In the genomic region with DNA sequence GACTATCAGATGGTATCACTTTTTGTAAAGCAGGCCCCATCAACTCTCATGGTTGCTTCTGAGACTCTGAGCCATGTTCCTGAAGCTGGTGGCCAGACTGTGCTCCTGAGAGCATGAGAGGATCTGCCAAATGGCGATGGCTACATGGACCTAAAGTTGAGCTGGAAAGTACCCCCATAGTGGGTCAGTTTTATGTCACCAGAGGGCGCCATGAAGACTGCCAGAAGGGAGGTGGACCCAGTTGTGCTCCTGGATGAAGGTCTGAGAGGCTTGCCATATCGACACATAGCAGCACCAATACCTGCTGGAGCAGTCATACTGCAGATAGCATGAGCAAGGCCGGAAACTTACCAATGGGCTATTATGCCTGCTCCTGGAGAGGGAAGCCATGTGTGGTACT, we compare ENCODE assay signal across 27 cellular contexts.
DNase-seq lines count a peak whose midpoint lies in the region; ATAC-seq, FAIRE-seq and TF ChIP-seq lines count a peak whose summit lies in the region.
"Had no signal": no experiment of that assay in that cellular context is flagged by ENCODE, and none has a peak within 500 bp of the region (broad histone marks: within the 10 kb centered on the region; RNA-seq: fewer than 3 reads in every experiment).

No MANE protein-coding gene starts in this region.

- no peak overlapping the region for H2BK120ac ChIP-seq in H1 (replicated peaks; ENCODE audit: low read depth, low read length)

- 81% methylated on average over 4 of the region's 4 CpGs; no CpG with 5 or more reads in 1 of the 2 experiments for WGBS in H1 (ENCODE audit: extremely low coverage in 1 of 2, insufficient coverage in 1 of 2, insufficient read length in 1 of 2, insufficient replicate concordance in 2 of 2, low coverage in 1 of 2, low lambda C conversion rate in 2 of 2, missing lambda C conversion rate in 1 of 2), 2 experiments

- no peak overlapping the region for H3K4ac ChIP-seq in H1 (replicated peaks; ENCODE audit: insufficient read length, low read depth, low read length)

- no peak overlapping the region for H2BK5ac ChIP-seq in H1 (ENCODE audit: low read depth, low read length)

- peaks cover 31% of the 10 kb centered on the region for H3K9me3 Mint-ChIP-seq in GM23338
- H3K9me3 Mint-ChIP-seq: CD4-positive, alpha-beta T cell had no signal

- no peaks in the 10 kb centered on the region for H3K23me2 ChIP-seq in H1 (ENCODE audit: low read depth, low read length)

- H3K9me3 ChIP-seq in H1 (ENCODE audit: insufficient read depth in 2 of 2, low read depth in 1 of 2, low read length in 1 of 2) = no peaks in the 10 kb centered on the region
- H3K9me3 ChIP-seq: BLaER1, Caco-2 had no signal

- H2BK20ac ChIP-seq in H1 (ENCODE audit: low read length) = no peak overlapping the region

- ATAC-seq in GM23338 (no peak), HG03469 (IDR thresholded peaks at IDR 0.05; ENCODE audit: unreplicated experiment) (no peak)
- ATAC-seq: HCT116, T-helper 17 cell had no signal

- CTCF ChIA-PET in H1 (lab: Charles Lee; ENCODE audit: partially characterized antibody) = interaction anchor here (0.9 to 1.9 kb wide), 2 partner anchors 270 to 273 kb away, joined by 4 to 10 read pairs; no protein-coding TSS in a partner anchor

- no peak overlapping the region for H3K23ac ChIP-seq in H1 (ENCODE audit: insufficient read length)

- no peak overlapping the region for H3K56ac ChIP-seq in H1 (replicated peaks; ENCODE audit: insufficient read length, low read depth, low read length)

- no peaks in the 10 kb centered on the region for H3K27me3 Mint-ChIP-seq in GM23338 (ENCODE audit: insufficient read depth, low read depth, poor library complexity)
- H3K27me3 Mint-ChIP-seq: CD4-positive, alpha-beta T cell; IgD-negative memory B cell; T-helper 17 cell had no signal

- H3K18ac ChIP-seq in H1 (ENCODE audit: extremely low read depth, low read length) = no peak overlapping the region

- DNase-seq in COLO829 (ENCODE audit: low spot score) (peak; percentile 2), GM23338 (ENCODE audit: low spot score) (peak; percentile 23), NB4 (ENCODE audit: low read depth) (peak; percentile 4), H1 (ENCODE audit: low read depth in 1 of 2, low spot score in 2 of 2) (peak; percentile 0 to 55), NCI-H345 (lab: John Stamatoyannopoulos, UW) (no peak), HPDE6-E6E7 (ENCODE audit: extremely low spot score) (no peak)
- no peak for DNase-seq in activated T-cell treated with anti-CD3 and anti-CD28 coated beads, Interleukin-2, amount 50 U/mL, for 48 hours
- DNase-seq: Caco-2; CD4-positive, alpha-beta T cell; DMS153; GF-D8; Kasumi-1; NCI-H1048; NCI-H1417 treated with DMSO at 0.1 percent for 48 hours; NCI-H187 treated with DMSO at 0.1 percent for 48 hours; NCI-H2107; NCI-H226; PC-9; RPMI8226; SHP77; SW 1271; T-helper 17 cell had no signal

- POLR2A ChIA-PET in H1 (lab: Charles Lee; ENCODE audit: partially characterized antibody) = no interaction called here

- H4K20me1 ChIP-seq in GM23338 (replicated peaks; ENCODE audit: insufficient read depth) (no peaks in the 10 kb centered on the region), H1 (replicated peaks in 1 of 2; ENCODE audit: control insufficient read depth in 1 of 2, insufficient read depth in 2 of 2, low read length in 2 of 2) (no peaks in the 10 kb centered on the region)
- H4K20me1 ChIP-seq: BLaER1 had no signal

- TF ChIP-seq EP300 in H1 (IDR thresholded peaks at IDR 0.05; ENCODE audit: borderline replicate concordance in 1 of 2, low read depth in 2 of 2, low read length in 2 of 2) = no peak

- no peaks in the 10 kb centered on the region for H3K79me1 ChIP-seq in H1 (ENCODE audit: low read depth, low read length)

- H3K9ac ChIP-seq in H1 (replicated peaks in 1 of 4; ENCODE audit: extremely low read depth in 1 of 4, low read depth in 3 of 4, low read length in 3 of 4) = no peak overlapping the region
- H3K9ac ChIP-seq: BLaER1 had no signal

- no peak overlapping the region for H2BK12ac ChIP-seq in H1 (ENCODE audit: low read depth, low read length)

- no peak overlapping the region for H3K27ac Mint-ChIP-seq in GM23338
- H3K27ac Mint-ChIP-seq: CD4-positive, alpha-beta T cell; IgD-negative memory B cell; T-helper 17 cell had no signal

- TF ChIP-seq CTCF in GM23338 (conservative IDR thresholded peaks at IDR 0.05; ENCODE audit: low read depth in 2 of 2) (peak; percentile 34 to 61), NB4 (IDR thresholded peaks at IDR 0.05; ENCODE audit: low read depth, low read length) (no peak), H1 (IDR thresholded peaks at IDR 0.05; ENCODE audit: control extremely low read depth in 1 of 3, insufficient read depth in 1 of 3, low read depth in 1 of 3, low read length in 3 of 3) (peak; percentile 3 to 48 (median 45))

- H3K4me3 ChIP-seq in GM23338 (no peak overlapping the region), NB4 (ENCODE audit: low read depth, low read length) (no peak overlapping the region), H1 (ENCODE audit: extremely low read depth in 1 of 4, insufficient read depth in 2 of 4, low read depth in 3 of 4, low read length in 4 of 4) (no peak overlapping the region)
- H3K4me3 ChIP-seq: BLaER1, PC-9, SK-N-MC had no signal

- no peak for FAIRE-seq in H1 (lab: Jason Lieb, UNC)

- H3K9me2 ChIP-seq in GM23338 (ENCODE audit: insufficient read depth) = no peaks in the 10 kb centered on the region

- no peaks in the 10 kb centered on the region for H3K36me3 Mint-ChIP-seq in GM23338 (ENCODE audit: low read depth)

- TF ChIP-seq POLR2A in NB4 (IDR thresholded peaks at IDR 0.05; ENCODE audit: extremely low read depth, insufficient read length) = no peak
- TF ChIP-seq POLR2A in H1 (IDR thresholded peaks at IDR 0.05; ENCODE audit: control extremely low read depth in 1 of 2, low read depth in 2 of 2, low read length in 2 of 2) = no peak

- H3K4me1 Mint-ChIP-seq in GM23338 = no peaks in the 10 kb centered on the region
- H3K4me1 Mint-ChIP-seq: IgD-negative memory B cell, T-helper 17 cell had no signal

- TF ChIP-seq RAD21 in H1 (IDR thresholded peaks at IDR 0.05 in 1 of 2, conservative IDR thresholded peaks at IDR 0.05 in 1 of 2; ENCODE audit: low read depth in 2 of 2, low read length in 2 of 2) = peak; percentile 52 to 65

- H3K27me3 ChIP-seq in GM23338 (ENCODE audit: insufficient read depth) (no peaks in the 10 kb centered on the region), H1 (replicated peaks in 1 of 4; ENCODE audit: control insufficient read depth in 3 of 4, extremely low read depth in 1 of 4, insufficient read depth in 3 of 4, low read length in 3 of 4) (no peaks in the 10 kb centered on the region)

- no peak overlapping the region for H3K4me3 Mint-ChIP-seq in GM23338
- H3K4me3 Mint-ChIP-seq: CD4-positive, alpha-beta T cell; T-helper 17 cell had no signal

- H2BK15ac ChIP-seq in H1 (ENCODE audit: low read length) = no peak overlapping the region

- H3K4me1 ChIP-seq in GM23338 (ENCODE audit: insufficient read depth) (no peaks in the 10 kb centered on the region), H1 (replicated peaks in 1 of 4; ENCODE audit: control insufficient read depth in 3 of 4, insufficient read depth in 4 of 4, low read length in 3 of 4) (no peaks in the 10 kb centered on the region)
- H3K4me1 ChIP-seq: BLaER1, Caco-2 had no signal

- no peaks in the 10 kb centered on the region for H3K79me2 ChIP-seq in GM23338 (replicated peaks; ENCODE audit: insufficient read depth)
- no peaks in the 10 kb centered on the region for H3K79me2 ChIP-seq in H1 (ENCODE audit: control insufficient read depth in 1 of 2, insufficient read depth in 2 of 2, low read length in 2 of 2)

- H4K8ac ChIP-seq in H1 (ENCODE audit: extremely low read depth, insufficient read depth, low read length) = no peak overlapping the region

- no peaks in the 10 kb centered on the region for H3F3A ChIP-seq in GM23338 (replicated peaks; ENCODE audit: low read depth)

- H3K27ac ChIP-seq in GM23338 (ENCODE audit: low read depth) (no peak overlapping the region), H1 (ENCODE audit: low read depth, low read length) (no peak overlapping the region)
- H3K27ac ChIP-seq: BLaER1, PC-9, SK-N-MC had no signal

- no peak overlapping the region for H4K5ac ChIP-seq in H1 (ENCODE audit: insufficient read length, low read depth, low read length)

- H2AFZ ChIP-seq in GM23338 = no peak overlapping the region
- no peak overlapping the region for H2AFZ ChIP-seq in H1 (ENCODE audit: low read length)
- H2AFZ ChIP-seq: PC-9 had no signal

- no peak overlapping the region for H2AK5ac ChIP-seq in H1 (ENCODE audit: low read depth, low read length)

- no peak overlapping the region for H3K14ac ChIP-seq in H1 (ENCODE audit: insufficient read length)

- H3K36me3 ChIP-seq in GM23338 (ENCODE audit: insufficient read depth) = no peaks in the 10 kb centered on the region
- H3K36me3 ChIP-seq in H1 (ENCODE audit: control insufficient read depth in 2 of 4, insufficient read depth in 4 of 4, low read length in 3 of 4) = no peaks in the 10 kb centered on the region
- H3K36me3 ChIP-seq: BLaER1 had no signal

- no peak overlapping the region for H4K91ac ChIP-seq in H1 (replicated peaks; ENCODE audit: insufficient read length, low read length)

- H3K4me2 ChIP-seq in GM23338 (no peak overlapping the region), H1 (ENCODE audit: insufficient read depth in 1 of 2, low read depth in 2 of 2, low read length in 2 of 2) (no peak overlapping the region)
- H3K4me2 ChIP-seq: BLaER1, PC-9 had no signal

TF ChIP-seq in GM23338, 12 proteins besides CTCF, POLR2A, EP300 and RAD21 (continues in another document):
- no peak for TF ChIP-seq EZH2 (IDR thresholded peaks at IDR 0.05; ENCODE audit: low read depth, unreplicated experiment)
- no peak for TF ChIP-seq EZH2phosphoT487 (IDR thresholded peaks at IDR 0.05; ENCODE audit: unreplicated experiment)
- TF ChIP-seq ZNF114 (CRISPR knock-in tag; IDR thresholded peaks at IDR 0.05) = no peak
- TF ChIP-seq STAT1 (IDR thresholded peaks at IDR 0.05; ENCODE audit: unreplicated experiment) = no peak
- TF ChIP-seq CREB1 (CRISPR knock-in tag; IDR thresholded peaks at IDR 0.05; ENCODE audit: low read depth) = no peak
- no peak for TF ChIP-seq NANOG (IDR thresholded peaks at IDR 0.05; ENCODE audit: borderline replicate concordance)
- TF ChIP-seq JUNB (IDR thresholded peaks at IDR 0.05; ENCODE audit: unreplicated experiment) = no peak

TF ChIP-seq in H1, 55 proteins besides CTCF, POLR2A, EP300 and RAD21:
- TF ChIP-seq CEBPB (IDR thresholded peaks at IDR 0.05; ENCODE audit: low read depth, low read length) (no peak), YY1 (IDR thresholded peaks at IDR 0.05; ENCODE audit: low read depth, low read length) (no peak), TEAD4 (IDR thresholded peaks at IDR 0.05; ENCODE audit: low read depth, low read length) (no peak), JUND (IDR thresholded peaks at IDR 0.05; ENCODE audit: low read length) (no peak)

Comparison
In these comparisons a context has a peak if more than half of its experiments do, and no peak if none do; other contexts are left out.
1. DNase-seq: peak in COLO829 (single experiment), GM23338 (single experiment), NB4 (single experiment) and H1 (2 of 2); none in NCI-H345 (single experiment), activated T-cell treated with anti-CD3 and anti-CD28 coated beads, Interleukin-2, amount 50 U/mL, for 48 hours (0 of 2) and HPDE6-E6E7 (single experiment).